Comparison of ENCODE assay signal across 9 cellular contexts in the genomic region with DNA sequence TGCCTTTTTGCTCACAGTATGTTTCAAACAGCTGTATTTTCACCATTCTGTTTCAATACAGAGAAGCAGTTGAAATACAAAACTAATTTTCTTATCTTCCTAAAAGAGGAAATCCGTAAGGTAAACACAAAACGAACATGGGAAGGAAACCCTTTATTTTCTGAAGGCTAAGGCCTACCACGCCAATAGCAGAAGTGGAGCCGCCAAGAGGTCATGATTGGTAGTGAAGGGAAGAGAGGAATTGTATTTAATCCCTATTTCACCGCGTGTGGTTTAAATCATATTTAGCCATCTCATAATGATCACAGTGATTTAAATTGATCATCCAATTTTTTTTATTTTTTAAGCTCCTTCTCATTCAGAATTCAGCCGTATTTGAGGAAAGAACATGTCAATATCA.
DNase-seq lines count a peak whose midpoint lies in the region; ATAC-seq, FAIRE-seq and TF ChIP-seq lines count a peak whose summit lies in the region.
"Had no signal": no experiment of that assay in that cellular context is flagged by ENCODE, and none has a peak within 500 bp of the region (broad histone marks: within the 10 kb centered on the region; RNA-seq: fewer than 3 reads in every experiment).

No MANE protein-coding gene starts in this region.

- intact Hi-C loops in K562 (cut with micrococcal nuclease), result no loop called here

- BruUV-seq in K562 (replicated peaks; lab: Mats Ljungman, UMichigan), result no TSS peak

- no peaks in the 10 kb centered on the region for H3K36me3 ChIP-seq in DOHH2 (ENCODE audit: control insufficient read depth, low read length)
- no peaks in the 10 kb centered on the region for H3K36me3 ChIP-seq in K562 (ENCODE audit: control insufficient read depth, insufficient read depth, low read length)

- H3K27me3 Mint-ChIP-seq in nephron progenitor cell (ENCODE audit: low read depth, poor library complexity), result peaks cover 4% of the 10 kb centered on the region

- DNase-seq in HuH-7 (ENCODE audit: low spot score) (peak; percentile 16), K562 (ENCODE audit: extremely low read depth in 1 of 4, low spot score in 3 of 4) (peak; percentile 3 to 17 (median 12)), nephron progenitor cell (peak; percentile 14), cerebellar nuclear complex (lab: John Stamatoyannopoulos, UW) (no peak)
- DNase-seq in activated CD4-positive, alpha-beta T cell treated with anti-CD3 and anti-CD28 coated beads, Interleukin-2, amount 50 U/mL, for 48 hours, result no peak
- DNase-seq: KBM-7, T-helper 2 cell had no signal

- in situ Hi-C loops in K562 (cut with MboI), result loop anchor here (25.0 kb wide), 1 partner anchor 683 kb away; no protein-coding TSS in a partner anchor

- no peak for TF ChIP-seq EP300 in K562 (IDR thresholded peaks at IDR 0.05; ENCODE audit: low read length)

- H3K4me3 Mint-ChIP-seq in nephron progenitor cell, result no peak overlapping the region

- peak in 1 of 2 experiments; percentile 35; a peak in 2 of 4 replicates for TF ChIP-seq RAD21 in K562 (CRISPR knock-in tag; conservative IDR thresholded peaks at IDR 0.05 in 1 of 2, IDR thresholded peaks at IDR 0.05 in 1 of 2)

- no peak for FAIRE-seq in K562 (lab: Jason Lieb, UNC)

- ATAC-seq in K562, result peak; percentile 73
- no peak for ATAC-seq in HG03045 (IDR thresholded peaks at IDR 0.05; ENCODE audit: unreplicated experiment)

- TF ChIP-seq CTCF in DOHH2 (IDR thresholded peaks at IDR 0.05; ENCODE audit: low read depth, low read length, poor library complexity, severe bottlenecking), result peak; percentile 10
- TF ChIP-seq CTCF in K562 (IDR thresholded peaks at IDR 0.05 in 2 of 3, conservative IDR thresholded peaks at IDR 0.05 in 1 of 3; ENCODE audit: insufficient read depth in 2 of 3, low read depth in 1 of 3, low read length in 3 of 3), result peak; percentile 38 to 47 (median 46); a peak in 4 of 6 replicates
- TF ChIP-seq CTCF in nephron progenitor cell (IDR thresholded peaks at IDR 0.05), result peak; percentile 53

- H3K9me2 ChIP-seq in DOHH2 (replicated peaks; ENCODE audit: control insufficient read depth, low read length), result no peaks in the 10 kb centered on the region

- POLR2A ChIA-PET in K562 (lab: Yijun Ruan, JAX), result no interaction called here

- H3K4me3 ChIP-seq in DOHH2 (ENCODE audit: low read length), result no peak overlapping the region
- no peak overlapping the region for H3K4me3 ChIP-seq in K562

- H3K9me3 Mint-ChIP-seq in nephron progenitor cell, result no peaks in the 10 kb centered on the region

- no peaks in the 10 kb centered on the region for H3K36me3 Mint-ChIP-seq in nephron progenitor cell (ENCODE audit: low read depth)

- no peaks in the 10 kb centered on the region for H3K9me1 ChIP-seq in K562 (ENCODE audit: control insufficient read depth, insufficient read depth, low read length)

- no peaks in the 10 kb centered on the region for H3K9me3 ChIP-seq in DOHH2 (ENCODE audit: control insufficient read depth, insufficient read depth, low read length)
- no peaks in the 10 kb centered on the region for H3K9me3 ChIP-seq in K562 (replicated peaks; ENCODE audit: control insufficient read depth, insufficient read depth, low read depth, low read length)

- H3K9ac ChIP-seq in K562 (ENCODE audit: insufficient read depth in 1 of 2, low read depth in 2 of 2, low read length in 2 of 2), result no peak overlapping the region

- WGBS in K562 (ENCODE audit: insufficient coverage, low coverage, missing lambda C conversion rate), result 2% methylated on average over 7 of the region's 7 CpGs

- no peaks in the 10 kb centered on the region for H3K4me1 ChIP-seq in DOHH2 (ENCODE audit: control insufficient read depth, low read length)
- H3K4me1 ChIP-seq in K562 (replicated peaks in 1 of 2; ENCODE audit: control insufficient read depth in 2 of 2, insufficient read depth in 2 of 2, low read length in 2 of 2), result no peaks in the 10 kb centered on the region

- no peaks in the 10 kb centered on the region for H3K4me1 Mint-ChIP-seq in nephron progenitor cell

- no peak overlapping the region for H3K27ac Mint-ChIP-seq in nephron progenitor cell

- H4K20me1 ChIP-seq in DOHH2 (ENCODE audit: control insufficient read depth, insufficient read depth, low read depth, low read length) (no peaks in the 10 kb centered on the region), K562 (replicated peaks; ENCODE audit: control insufficient read depth, insufficient read depth, low read length) (no peaks in the 10 kb centered on the region)

- TF ChIP-seq POLR2A in K562 (conservative IDR thresholded peaks at IDR 0.05), result no peak

- H3K4me2 ChIP-seq in DOHH2 (ENCODE audit: low read length), result no peak overlapping the region
- no peak overlapping the region for H3K4me2 ChIP-seq in K562 (ENCODE audit: insufficient read depth, low read length)

- no peaks in the 10 kb centered on the region for H3F3A ChIP-seq in DOHH2 (ENCODE audit: control insufficient read depth, insufficient read depth)

- H3K27ac ChIP-seq in DOHH2 (ENCODE audit: low read depth, low read length) (no peak overlapping the region), K562 (ENCODE audit: extremely low read depth, low read depth, low read length) (no peak overlapping the region)

- H3K27me3 ChIP-seq in DOHH2 (ENCODE audit: control insufficient read depth, low read length), result no peaks in the 10 kb centered on the region
- no peaks in the 10 kb centered on the region for H3K27me3 ChIP-seq in K562 (ENCODE audit: control insufficient read depth in 2 of 2, insufficient read depth in 2 of 2, low read length in 2 of 2)

- H2AFZ ChIP-seq in K562 (ENCODE audit: low read depth, low read length), result no peak overlapping the region

- H3K79me2 ChIP-seq in DOHH2 (ENCODE audit: control insufficient read depth, low read length) (no peaks in the 10 kb centered on the region), K562 (ENCODE audit: control insufficient read depth, insufficient read depth, low read length) (no peaks in the 10 kb centered on the region)

- CTCF ChIA-PET in K562 (lab: Yijun Ruan, JAX; ENCODE audit: low intra/inter-chr PET ratio), result no interaction called here

TF ChIP-seq in K562, 482 proteins besides CTCF, POLR2A, EP300 and RAD21:
- TF ChIP-seq SPI1 (IDR thresholded peaks at IDR 0.05; ENCODE audit: borderline replicate concordance, low read depth, low read length) (peak; percentile 49; the same call in 1 of the 2 replicates), CBFA2T2 (conservative IDR thresholded peaks at IDR 0.05) (no peak), XRCC5 (IDR thresholded peaks at IDR 0.05; ENCODE audit: low read depth, low read length) (no peak), ZNF589 (CRISPR knock-in tag; IDR thresholded peaks at IDR 0.05; ENCODE audit: low read depth) (no peak), RBM15 (IDR thresholded peaks at IDR 0.05; ENCODE audit: insufficient read depth, low read length) (no peak), NFE2L1 (tag; IDR thresholded peaks at IDR 0.05; ENCODE audit: borderline replicate concordance, low read depth) (no peak), ETV1 (tag; conservative IDR thresholded peaks at IDR 0.05; ENCODE audit: low read depth) (no peak), TEAD4 (IDR thresholded peaks at IDR 0.05; ENCODE audit: low read length) (no peak), TEAD4 (CRISPR knock-in tag; IDR thresholded peaks at IDR 0.05; ENCODE audit: borderline replicate concordance) (no peak)
- TF ChIP-seq, protein P1, sequence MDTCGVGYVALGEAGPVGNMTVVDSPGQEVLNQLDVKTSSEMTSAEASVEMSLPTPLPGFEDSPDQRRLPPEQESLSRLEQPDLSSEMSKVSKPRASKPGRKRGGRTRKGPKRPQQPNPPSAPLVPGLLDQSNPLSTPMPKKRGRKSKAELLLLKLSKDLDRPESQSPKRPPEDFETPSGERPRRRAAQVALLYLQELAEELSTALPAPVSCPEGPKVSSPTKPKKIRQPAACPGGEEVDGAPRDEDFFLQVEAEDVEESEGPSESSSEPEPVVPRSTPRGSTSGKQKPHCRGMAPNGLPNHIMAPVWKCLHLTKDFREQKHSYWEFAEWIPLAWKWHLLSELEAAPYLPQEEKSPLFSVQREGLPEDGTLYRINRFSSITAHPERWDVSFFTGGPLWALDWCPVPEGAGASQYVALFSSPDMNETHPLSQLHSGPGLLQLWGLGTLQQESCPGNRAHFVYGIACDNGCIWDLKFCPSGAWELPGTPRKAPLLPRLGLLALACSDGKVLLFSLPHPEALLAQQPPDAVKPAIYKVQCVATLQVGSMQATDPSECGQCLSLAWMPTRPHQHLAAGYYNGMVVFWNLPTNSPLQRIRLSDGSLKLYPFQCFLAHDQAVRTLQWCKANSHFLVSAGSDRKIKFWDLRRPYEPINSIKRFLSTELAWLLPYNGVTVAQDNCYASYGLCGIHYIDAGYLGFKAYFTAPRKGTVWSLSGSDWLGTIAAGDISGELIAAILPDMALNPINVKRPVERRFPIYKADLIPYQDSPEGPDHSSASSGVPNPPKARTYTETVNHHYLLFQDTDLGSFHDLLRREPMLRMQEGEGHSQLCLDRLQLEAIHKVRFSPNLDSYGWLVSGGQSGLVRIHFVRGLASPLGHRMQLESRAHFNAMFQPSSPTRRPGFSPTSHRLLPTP (IDR thresholded peaks at IDR 0.05; ENCODE audit: borderline replicate concordance, extremely low read depth, insufficient read length), result no peak

Comparison
In these comparisons a context has a peak if more than half of its experiments do, and no peak if none do; other contexts are left out.
1. DNase-seq: peak in HuH-7 (single experiment), K562 (4 of 4) and nephron progenitor cell (single experiment); none in cerebellar nuclear complex (0 of 2) and activated CD4-positive, alpha-beta T cell treated with anti-CD3 and anti-CD28 coated beads, Interleukin-2, amount 50 U/mL, for 48 hours (0 of 2).
2. Peak in every context shown above with its lines, with median percentiles within 50 percentile points of each other: CTCF ChIP-seq.